ENCODE assay signal across 24 cellular contexts in genomic region chr9:93620041-93620506, GRCh38. TPM values are rescaled to one million over a fixed set of nuclear protein-coding genes. Genes with fewer than 3 reads are reported as not detected.
A peak's percentile ranks its signal among the peaks of the same experiment; 100 is the strongest.
DNase-seq lines count a peak whose midpoint lies in the region; ATAC-seq and TF ChIP-seq lines count a peak whose summit lies in the region.
"Had no signal": no experiment of that assay in that cellular context is flagged by ENCODE, and none has a peak within 500 bp of the region (broad histone marks: within the 10 kb centered on the region; RNA-seq: fewer than 3 reads in every experiment).

No MANE protein-coding gene starts in this region.

- CTCF ChIA-PET in activated CD8-positive, alpha-beta memory T cell treated with anti-CD3 and anti-CD28 coated beads, Interleukin-2, amount 10 ng/mL, durations not matched to agents 7 days and 5 days (lab: Charles Lee), result no interaction called here

- H3K27ac ChIP-seq in suprapubic skin, result no peak overlapping the region
- H3K27ac ChIP-seq: BLaER1, heart left ventricle, lower lobe of right lung, thyroid gland had no signal

- TF ChIP-seq CTCF in astrocyte of the spinal cord (IDR thresholded peaks at IDR 0.05; ENCODE audit: low read depth, low read length) (peak; percentile 20), type B pancreatic cell (conservative IDR thresholded peaks at IDR 0.05) (peak; percentile 27), suprapubic skin (IDR thresholded peaks at IDR 0.05) (no peak)

- H3K4me3 ChIP-seq in astrocyte of the spinal cord (ENCODE audit: low read depth, low read length) (no peak overlapping the region), suprapubic skin (no peak overlapping the region)
- H3K4me3 ChIP-seq: adrenal gland, BLaER1, heart left ventricle, lower lobe of right lung, smooth muscle cell, thyroid gland had no signal

- no peaks in the 10 kb centered on the region for H3K9me3 Mint-ChIP-seq in activated CD8-positive, alpha-beta memory T cell treated with anti-CD3 and anti-CD28 coated beads, Interleukin-2, amount 10 ng/mL, durations not matched to agents 7 days and 5 days (ENCODE audit: low read depth)
- H3K9me3 Mint-ChIP-seq in type B pancreatic cell, result no peaks in the 10 kb centered on the region
- H3K9me3 Mint-ChIP-seq: activated CD8-positive, alpha-beta T cell treated with anti-CD3 and anti-CD28 coated beads for 36 hours; activated T-cell treated with anti-CD3 and anti-CD28 coated beads, Interleukin-2, amount 50 U/mL, for 24 hours; dendritic cell treated with granulocyte-macrophage colony-stimulating factor and Interleukin-4, amounts not matched to agents 40 ng/mL and 50 ng/mL, for 4 days; immature natural killer cell; stimulated activated naive B cell treated with anti-CD40 and anti-IgM and Interleukin-4, amounts not matched to agents 10 μg/mL and 1 μg/mL and 100 μg/mL, for 72 hours had no signal

- H3K9me3 ChIP-seq in suprapubic skin, result no peaks in the 10 kb centered on the region
- H3K9me3 ChIP-seq: adrenal gland, BLaER1, heart left ventricle, lower lobe of right lung, thyroid gland had no signal

- no peak for ATAC-seq in activated CD8-positive, alpha-beta memory T cell treated with anti-CD3 and anti-CD28 coated beads, Interleukin-2, amount 10 ng/mL, durations not matched to agents 7 days and 5 days
- ATAC-seq: activated CD8-positive, alpha-beta T cell treated with anti-CD3 and anti-CD28 coated beads for 36 hours; stimulated activated naive B cell treated with anti-CD40 and anti-IgM and Interleukin-4, amounts not matched to agents 10 μg/mL and 1 μg/mL and 100 μg/mL, for 72 hours had no signal

- no peaks in the 10 kb centered on the region for H3K4me1 Mint-ChIP-seq in activated CD8-positive, alpha-beta memory T cell treated with anti-CD3 and anti-CD28 coated beads, Interleukin-2, amount 10 ng/mL, durations not matched to agents 7 days and 5 days
- H3K4me1 Mint-ChIP-seq in type B pancreatic cell (ENCODE audit: unreplicated experiment), result peaks cover 9% of the 10 kb centered on the region

- H3K4me1 ChIP-seq in suprapubic skin, result no peaks in the 10 kb centered on the region

- in situ Hi-C loops in astrocyte of the spinal cord (cut with HindIII; ENCODE audit: low sequenced_read_pairs), result no loop called here

- no peaks in the 10 kb centered on the region for H3K27me3 ChIP-seq in suprapubic skin
- H3K27me3 ChIP-seq: adrenal gland, BLaER1, heart left ventricle, thyroid gland had no signal

- TF ChIP-seq EP300 in suprapubic skin (IDR thresholded peaks at IDR 0.05), result no peak

- H3K4me3 Mint-ChIP-seq in activated CD8-positive, alpha-beta memory T cell treated with anti-CD3 and anti-CD28 coated beads, Interleukin-2, amount 10 ng/mL, durations not matched to agents 7 days and 5 days, result no peak overlapping the region
- H3K4me3 Mint-ChIP-seq in type B pancreatic cell, result no peak overlapping the region
- H3K4me3 Mint-ChIP-seq: activated CD8-positive, alpha-beta T cell treated with anti-CD3 and anti-CD28 coated beads for 36 hours; activated T-cell treated with anti-CD3 and anti-CD28 coated beads, Interleukin-2, amount 50 U/mL, for 24 hours; dendritic cell treated with granulocyte-macrophage colony-stimulating factor and Interleukin-4, amounts not matched to agents 40 ng/mL and 50 ng/mL, for 4 days; immature natural killer cell; stimulated activated naive B cell treated with anti-CD40 and anti-IgM and Interleukin-4, amounts not matched to agents 10 μg/mL and 1 μg/mL and 100 μg/mL, for 72 hours had no signal

- no peak for TF ChIP-seq POLR2A in suprapubic skin (IDR thresholded peaks at IDR 0.05)

- H3K36me3 ChIP-seq in suprapubic skin, result no peaks in the 10 kb centered on the region
- H3K36me3 ChIP-seq: adrenal gland, heart left ventricle, lower lobe of right lung, thyroid gland had no signal

- DNase-seq in activated CD8-positive, alpha-beta memory T cell treated with anti-CD3 and anti-CD28 coated beads, Interleukin-2, amount 50 U/mL, for 48 hours, result peak; percentile 44
- no peak for DNase-seq in activated CD8-positive, alpha-beta memory T cell treated with anti-CD3 and anti-CD28 coated beads, Interleukin-2, amount 10 ng/mL, durations not matched to agents 7 days and 5 days
- DNase-seq in astrocyte of the spinal cord (ENCODE audit: low read depth, low spot score) (no peak), iPS-NIHi7 (ENCODE audit: extremely low spot score) (peak; percentile 60), type B pancreatic cell (ENCODE audit: extremely low spot score, unreplicated experiment) (peak; percentile 67), suprapubic skin (ENCODE audit: low spot score in 2 of 2) (no peak), activated T-cell treated with anti-CD3 and anti-CD28 coated beads for 4 hours (no peak), amygdala (lab: John Stamatoyannopoulos, UW) (no peak)
- DNase-seq: activated CD8-positive, alpha-beta T cell treated with anti-CD3 and anti-CD28 coated beads for 36 hours; activated T-cell treated with anti-CD3 and anti-CD28 coated beads, Interleukin-2, amount 50 U/mL, for 24 hours; EL; immature natural killer cell; lower lobe of right lung; MV-4-11; NCI-H510A treated with DMSO at 0.1 percent for 48 hours; RPMI8226; stimulated activated naive B cell treated with anti-CD40 and anti-IgM and Interleukin-4, amounts not matched to agents 10 μg/mL and 1 μg/mL and 100 μg/mL, for 72 hours; T-helper 9 cell had no signal

- H3K27ac Mint-ChIP-seq in activated CD8-positive, alpha-beta memory T cell treated with anti-CD3 and anti-CD28 coated beads, Interleukin-2, amount 10 ng/mL, durations not matched to agents 7 days and 5 days, result no peak overlapping the region
- no peak overlapping the region for H3K27ac Mint-ChIP-seq in type B pancreatic cell
- H3K27ac Mint-ChIP-seq: activated CD8-positive, alpha-beta T cell treated with anti-CD3 and anti-CD28 coated beads for 36 hours; activated T-cell treated with anti-CD3 and anti-CD28 coated beads, Interleukin-2, amount 50 U/mL, for 24 hours; dendritic cell treated with granulocyte-macrophage colony-stimulating factor and Interleukin-4, amounts not matched to agents 40 ng/mL and 50 ng/mL, for 4 days; stimulated activated naive B cell treated with anti-CD40 and anti-IgM and Interleukin-4, amounts not matched to agents 10 μg/mL and 1 μg/mL and 100 μg/mL, for 72 hours had no signal

- H3K27me3 Mint-ChIP-seq in activated CD8-positive, alpha-beta memory T cell treated with anti-CD3 and anti-CD28 coated beads, Interleukin-2, amount 10 ng/mL, durations not matched to agents 7 days and 5 days, result no peaks in the 10 kb centered on the region
- no peaks in the 10 kb centered on the region for H3K27me3 Mint-ChIP-seq in type B pancreatic cell
- H3K27me3 Mint-ChIP-seq: activated CD8-positive, alpha-beta T cell treated with anti-CD3 and anti-CD28 coated beads for 36 hours; activated T-cell treated with anti-CD3 and anti-CD28 coated beads, Interleukin-2, amount 50 U/mL, for 24 hours; dendritic cell treated with granulocyte-macrophage colony-stimulating factor and Interleukin-4, amounts not matched to agents 40 ng/mL and 50 ng/mL, for 4 days; stimulated activated naive B cell treated with anti-CD40 and anti-IgM and Interleukin-4, amounts not matched to agents 10 μg/mL and 1 μg/mL and 100 μg/mL, for 72 hours had no signal

- WGBS in suprapubic skin, result 100% methylated on average over 1 of the region's 8 CpGs

- no peaks in the 10 kb centered on the region for H3K36me3 Mint-ChIP-seq in activated CD8-positive, alpha-beta memory T cell treated with anti-CD3 and anti-CD28 coated beads, Interleukin-2, amount 10 ng/mL, durations not matched to agents 7 days and 5 days
- peaks cover 6% of the 10 kb centered on the region for H3K36me3 Mint-ChIP-seq in type B pancreatic cell
- H3K36me3 Mint-ChIP-seq: immature natural killer cell; stimulated activated naive B cell treated with anti-CD40 and anti-IgM and Interleukin-4, amounts not matched to agents 10 μg/mL and 1 μg/mL and 100 μg/mL, for 72 hours had no signal

RNA-seq across cellular contexts. Expression of gene PHF2, which starts 43.7 kb away (rescaled TPM):
- 10 to 100 TPM; 25.1 to 26.3 TPM for total RNA-seq in activated CD8-positive, alpha-beta memory T cell treated with anti-CD3 and anti-CD28 coated beads, Interleukin-2, amount 10 ng/mL, durations not matched to agents 7 days and 5 days
- 28.1 and 34.7 TPM in 2 replicates for total RNA-seq in type B pancreatic cell (ENCODE audit: low replicate concordance)
- total RNA-seq in suprapubic skin, result 10 to 100 TPM; 22.6 to 40.2 (median 28.4) TPM

Comparison
In these comparisons a context has a peak if more than half of its experiments do, and no peak if none do; other contexts are left out.
1. DNase-seq: peak in activated CD8-positive, alpha-beta memory T cell treated with anti-CD3 and anti-CD28 coated beads, Interleukin-2, amount 50 U/mL, for 48 hours (single experiment), iPS-NIHi7 (single experiment) and type B pancreatic cell (single experiment); none in activated CD8-positive, alpha-beta memory T cell treated with anti-CD3 and anti-CD28 coated beads, Interleukin-2, amount 10 ng/mL, durations not matched to agents 7 days and 5 days (single experiment), astrocyte of the spinal cord (single experiment), suprapubic skin (0 of 2), activated T-cell treated with anti-CD3 and anti-CD28 coated beads for 4 hours (single experiment) and amygdala (0 of 56).
2. CTCF ChIP-seq: peak in astrocyte of the spinal cord (single experiment) and type B pancreatic cell (single experiment); none in suprapubic skin (0 of 2).